30 cellular contexts compared by ENCODE assay signal in genomic region chr1:187078916-187079315, GRCh38.
"Had no signal": no experiment of that assay in that cellular context is flagged by ENCODE, and none has a peak within 500 bp of the region (broad histone marks: within the 10 kb centered on the region; RNA-seq: fewer than 3 reads in every experiment).

No MANE protein-coding gene starts in this region.

- H3K27me3 ChIP-seq: esophagus muscularis mucosa, foreskin keratinocyte, gastroesophageal sphincter, heart left ventricle, hepatocyte, left lung, neutrophil, pancreas, right lobe of liver, suprapubic skin, transverse colon, upper lobe of right lung, uterus had no signal

- H3K27ac Mint-ChIP-seq: dendritic cell treated with granulocyte-macrophage colony-stimulating factor and Interleukin-4, amounts not matched to agents 40 ng/mL and 50 ng/mL, for 4 days; mesothelial cell of epicardium; naive B cell; natural killer cell treated with Interleukin-12 subunit alpha and Interleukin-12 subunit beta and Interleukin-15 and Interleukin-18, amount 100 ng/mL, for 72 hours; stimulated activated naive CD8-positive, alpha-beta T cell treated with anti-CD3 and anti-CD28 coated beads, Interleukin-15, amount 100 ng/mL, for 72 hours had no signal

- H3K9me3 ChIP-seq: left lung, mucosa of descending colon, neutrophil, pancreas, right lobe of liver, suprapubic skin, transverse colon, upper lobe of right lung, uterus had no signal

- ATAC-seq: foreskin keratinocyte; gastroesophageal sphincter; heart left ventricle; left cardiac atrium; left lung; mucosa of descending colon; natural killer cell treated with Interleukin-12 subunit alpha and Interleukin-12 subunit beta and Interleukin-15 and Interleukin-18, amount 100 ng/mL, for 72 hours; pancreas; right lobe of liver; stimulated activated naive CD8-positive, alpha-beta T cell treated with anti-CD3 and anti-CD28 coated beads, Interleukin-15, amount 100 ng/mL, for 72 hours; upper lobe of right lung had no signal

- H3K27ac ChIP-seq: esophagus muscularis mucosa, foreskin keratinocyte, gastroesophageal sphincter, heart left ventricle, hepatocyte, left lung, neutrophil, pancreas, right lobe of liver, suprapubic skin, transverse colon, upper lobe of right lung, uterus had no signal

- DNase-seq: effector CD8-positive, alpha-beta T cell; foreskin keratinocyte; heart left ventricle; left cardiac atrium; left lung; mesenchymal stem cell; mucosa of descending colon; naive B cell; pancreas; right lobe of liver; small intestine; stimulated activated CD4-positive, alpha-beta T cell treated with anti-CD3 and anti-CD28 coated beads, Interleukin-1b, Interleukin-23, amount 100 ng/mL, for 48 hours; stimulated activated CD4-positive, alpha-beta T cell treated with anti-CD3 and anti-CD28 coated beads, Interleukin-4, amount 100 ng/mL, for 1 hour; stimulated activated CD8-positive, alpha-beta memory T cell treated with anti-CD3 and anti-CD28 coated beads, Interleukin-4, amount 100 ng/mL, for 48 hours; stimulated activated naive CD4-positive, alpha-beta T cell; stimulated activated naive CD8-positive, alpha-beta T cell treated with anti-CD3 and anti-CD28 coated beads, Interleukin-15, amount 100 ng/mL, for 72 hours; transverse colon; upper lobe of right lung; uterus had no signal

- H3K4me1 Mint-ChIP-seq: naive B cell; neural crest cell; stimulated activated naive CD8-positive, alpha-beta T cell treated with anti-CD3 and anti-CD28 coated beads, Interleukin-15, amount 100 ng/mL, for 72 hours had no signal

- H3K4me1 ChIP-seq: esophagus muscularis mucosa, foreskin keratinocyte, gastroesophageal sphincter, heart left ventricle, left lung, pancreas, right lobe of liver, suprapubic skin, transverse colon, upper lobe of right lung, uterus had no signal

- FAIRE-seq: endothelial cell of umbilical vein, islet of Langerhans, pancreas, small intestine had no signal

- H3K4me3 ChIP-seq: esophagus muscularis mucosa, gastroesophageal sphincter, heart left ventricle, hepatocyte, left lung, mucosa of descending colon, pancreas, right lobe of liver, suprapubic skin, transverse colon, upper lobe of right lung, uterus had no signal

- H3K9me3 Mint-ChIP-seq: stimulated activated naive CD8-positive, alpha-beta T cell treated with anti-CD3 and anti-CD28 coated beads, Interleukin-15, amount 100 ng/mL, for 72 hours had no signal

- H3K36me3 ChIP-seq: esophagus muscularis mucosa, gastroesophageal sphincter, heart left ventricle, left lung, neutrophil, pancreas, right lobe of liver, suprapubic skin, transverse colon, upper lobe of right lung, uterus had no signal

- H3K4me3 Mint-ChIP-seq: dendritic cell treated with granulocyte-macrophage colony-stimulating factor and Interleukin-4, amounts not matched to agents 40 ng/mL and 50 ng/mL, for 4 days; mesothelial cell of epicardium; naive B cell; natural killer cell treated with Interleukin-12 subunit alpha and Interleukin-12 subunit beta and Interleukin-15 and Interleukin-18, amount 100 ng/mL, for 72 hours; neural crest cell; stimulated activated naive CD8-positive, alpha-beta T cell treated with anti-CD3 and anti-CD28 coated beads, Interleukin-15, amount 100 ng/mL, for 72 hours had no signal

- H3K36me3 Mint-ChIP-seq: mesothelial cell of epicardium; naive B cell; natural killer cell treated with Interleukin-12 subunit alpha and Interleukin-12 subunit beta and Interleukin-15 and Interleukin-18, amount 100 ng/mL, for 72 hours had no signal

- H3K27me3 Mint-ChIP-seq: dendritic cell treated with granulocyte-macrophage colony-stimulating factor and Interleukin-4, amounts not matched to agents 40 ng/mL and 50 ng/mL, for 4 days; naive B cell; natural killer cell treated with Interleukin-12 subunit alpha and Interleukin-12 subunit beta and Interleukin-15 and Interleukin-18, amount 100 ng/mL, for 72 hours; stimulated activated naive CD8-positive, alpha-beta T cell treated with anti-CD3 and anti-CD28 coated beads, Interleukin-15, amount 100 ng/mL, for 72 hours had no signal
